In the genomic region with DNA sequence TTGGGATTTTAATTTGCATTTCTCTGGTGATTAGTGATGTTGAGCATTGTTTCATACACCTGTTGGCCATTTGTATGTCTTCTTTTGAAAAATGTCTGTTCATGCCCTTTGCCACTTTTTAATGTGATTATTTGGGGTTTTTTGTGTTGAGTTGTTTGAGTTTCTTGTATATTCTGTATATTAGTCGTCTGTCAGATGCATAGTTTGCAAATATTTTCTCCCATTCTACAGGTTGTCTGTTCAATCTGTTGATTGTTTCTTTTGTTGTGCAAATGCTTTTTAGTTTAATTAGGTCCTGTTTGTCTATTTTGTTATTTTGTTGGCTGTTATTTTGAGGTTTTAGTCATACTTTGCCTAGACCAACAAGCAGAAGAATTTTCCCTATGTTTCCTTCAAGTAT, we compare ENCODE assay signal across 9 cellular contexts.
"Had no signal": no experiment of that assay in that cellular context is flagged by ENCODE, and none has a peak within 500 bp of the region (broad histone marks: within the 10 kb centered on the region; RNA-seq: fewer than 3 reads in every experiment).

No MANE protein-coding gene starts in this region.

- H3K4me1 ChIP-seq: HAP-1 had no signal

- H3K27ac ChIP-seq: GM23248 had no signal

- H3K36me3 ChIP-seq: HAP-1 had no signal

- H3K4me3 ChIP-seq: GM23248, GM23338, HAP-1 had no signal

- DNase-seq: GM23248, GOT3, H7, H9, HCEC 1CT, HFFc6 had no signal

- H3K9me3 ChIP-seq: HAP-1 had no signal

- ATAC-seq: GM23338, HCT116 had no signal
